Comparison of ENCODE assay signal across 1 cellular context in genomic region chr7:22447008-22447407, GRCh38.
TF ChIP-seq lines count a peak whose summit lies in the region.

No MANE protein-coding gene starts in this region.

TF ChIP-seq in GM23338, 12 proteins besides CTCF, POLR2A, EP300 and RAD21 (continued from another document):
- TF ChIP-seq, protein P1, sequence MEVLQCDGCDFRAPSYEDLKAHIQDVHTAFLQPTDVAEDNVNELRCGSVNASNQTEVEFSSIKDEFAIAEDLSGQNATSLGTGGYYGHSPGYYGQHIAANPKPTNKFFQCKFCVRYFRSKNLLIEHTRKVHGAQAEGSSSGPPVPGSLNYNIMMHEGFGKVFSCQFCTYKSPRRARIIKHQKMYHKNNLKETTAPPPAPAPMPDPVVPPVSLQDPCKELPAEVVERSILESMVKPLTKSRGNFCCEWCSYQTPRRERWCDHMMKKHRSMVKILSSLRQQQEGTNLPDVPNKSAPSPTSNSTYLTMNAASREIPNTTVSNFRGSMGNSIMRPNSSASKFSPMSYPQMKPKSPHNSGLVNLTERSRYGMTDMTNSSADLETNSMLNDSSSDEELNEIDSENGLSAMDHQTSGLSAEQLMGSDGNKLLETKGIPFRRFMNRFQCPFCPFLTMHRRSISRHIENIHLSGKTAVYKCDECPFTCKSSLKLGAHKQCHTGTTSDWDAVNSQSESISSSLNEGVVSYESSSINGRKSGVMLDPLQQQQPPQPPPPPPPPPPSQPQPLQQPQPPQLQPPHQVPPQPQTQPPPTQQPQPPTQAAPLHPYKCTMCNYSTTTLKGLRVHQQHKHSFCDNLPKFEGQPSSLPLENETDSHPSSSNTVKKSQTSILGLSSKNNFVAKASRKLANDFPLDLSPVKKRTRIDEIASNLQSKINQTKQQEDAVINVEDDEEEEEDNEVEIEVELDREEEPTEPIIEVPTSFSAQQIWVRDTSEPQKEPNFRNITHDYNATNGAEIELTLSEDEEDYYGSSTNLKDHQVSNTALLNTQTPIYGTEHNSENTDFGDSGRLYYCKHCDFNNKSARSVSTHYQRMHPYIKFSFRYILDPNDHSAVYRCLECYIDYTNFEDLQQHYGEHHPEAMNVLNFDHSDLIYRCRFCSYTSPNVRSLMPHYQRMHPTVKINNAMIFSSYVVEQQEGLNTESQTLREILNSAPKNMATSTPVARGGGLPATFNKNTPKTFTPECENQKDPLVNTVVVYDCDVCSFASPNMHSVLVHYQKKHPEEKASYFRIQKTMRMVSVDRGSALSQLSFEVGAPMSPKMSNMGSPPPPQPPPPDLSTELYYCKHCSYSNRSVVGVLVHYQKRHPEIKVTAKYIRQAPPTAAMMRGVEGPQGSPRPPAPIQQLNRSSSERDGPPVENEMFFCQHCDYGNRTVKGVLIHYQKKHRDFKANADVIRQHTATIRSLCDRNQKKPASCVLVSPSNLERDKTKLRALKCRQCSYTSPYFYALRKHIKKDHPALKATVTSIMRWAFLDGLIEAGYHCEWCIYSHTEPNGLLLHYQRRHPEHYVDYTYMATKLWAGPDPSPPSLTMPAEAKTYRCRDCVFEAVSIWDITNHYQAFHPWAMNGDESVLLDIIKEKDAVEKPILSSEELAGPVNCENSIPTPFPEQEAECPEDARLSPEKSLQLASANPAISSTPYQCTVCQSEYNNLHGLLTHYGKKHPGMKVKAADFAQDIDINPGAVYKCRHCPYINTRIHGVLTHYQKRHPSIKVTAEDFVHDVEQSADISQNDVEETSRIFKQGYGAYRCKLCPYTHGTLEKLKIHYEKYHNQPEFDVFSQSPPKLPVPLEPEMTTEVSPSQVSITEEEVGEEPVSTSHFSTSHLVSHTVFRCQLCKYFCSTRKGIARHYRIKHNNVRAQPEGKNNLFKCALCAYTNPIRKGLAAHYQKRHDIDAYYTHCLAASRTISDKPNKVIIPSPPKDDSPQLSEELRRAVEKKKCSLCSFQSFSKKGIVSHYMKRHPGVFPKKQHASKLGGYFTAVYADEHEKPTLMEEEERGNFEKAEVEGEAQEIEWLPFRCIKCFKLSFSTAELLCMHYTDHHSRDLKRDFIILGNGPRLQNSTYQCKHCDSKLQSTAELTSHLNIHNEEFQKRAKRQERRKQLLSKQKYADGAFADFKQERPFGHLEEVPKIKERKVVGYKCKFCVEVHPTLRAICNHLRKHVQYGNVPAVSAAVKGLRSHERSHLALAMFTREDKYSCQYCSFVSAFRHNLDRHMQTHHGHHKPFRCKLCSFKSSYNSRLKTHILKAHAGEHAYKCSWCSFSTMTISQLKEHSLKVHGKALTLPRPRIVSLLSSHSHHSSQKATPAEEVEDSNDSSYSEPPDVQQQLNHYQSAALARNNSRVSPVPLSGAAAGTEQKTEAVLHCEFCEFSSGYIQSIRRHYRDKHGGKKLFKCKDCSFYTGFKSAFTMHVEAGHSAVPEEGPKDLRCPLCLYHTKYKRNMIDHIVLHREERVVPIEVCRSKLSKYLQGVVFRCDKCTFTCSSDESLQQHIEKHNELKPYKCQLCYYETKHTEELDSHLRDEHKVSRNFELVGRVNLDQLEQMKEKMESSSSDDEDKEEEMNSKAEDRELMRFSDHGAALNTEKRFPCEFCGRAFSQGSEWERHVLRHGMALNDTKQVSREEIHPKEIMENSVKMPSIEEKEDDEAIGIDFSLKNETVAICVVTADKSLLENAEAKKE (CRISPR knock-in tag; IDR thresholded peaks at IDR 0.05): no peak
- TF ChIP-seq STAT1 (IDR thresholded peaks at IDR 0.05; ENCODE audit: unreplicated experiment) (no peak), ZNF331 (CRISPR knock-in tag; IDR thresholded peaks at IDR 0.05; ENCODE audit: low read depth) (no peak), EZH2 (IDR thresholded peaks at IDR 0.05; ENCODE audit: low read depth, unreplicated experiment) (no peak), NANOG (IDR thresholded peaks at IDR 0.05; ENCODE audit: borderline replicate concordance) (no peak)
- TF ChIP-seq, protein P2, sequence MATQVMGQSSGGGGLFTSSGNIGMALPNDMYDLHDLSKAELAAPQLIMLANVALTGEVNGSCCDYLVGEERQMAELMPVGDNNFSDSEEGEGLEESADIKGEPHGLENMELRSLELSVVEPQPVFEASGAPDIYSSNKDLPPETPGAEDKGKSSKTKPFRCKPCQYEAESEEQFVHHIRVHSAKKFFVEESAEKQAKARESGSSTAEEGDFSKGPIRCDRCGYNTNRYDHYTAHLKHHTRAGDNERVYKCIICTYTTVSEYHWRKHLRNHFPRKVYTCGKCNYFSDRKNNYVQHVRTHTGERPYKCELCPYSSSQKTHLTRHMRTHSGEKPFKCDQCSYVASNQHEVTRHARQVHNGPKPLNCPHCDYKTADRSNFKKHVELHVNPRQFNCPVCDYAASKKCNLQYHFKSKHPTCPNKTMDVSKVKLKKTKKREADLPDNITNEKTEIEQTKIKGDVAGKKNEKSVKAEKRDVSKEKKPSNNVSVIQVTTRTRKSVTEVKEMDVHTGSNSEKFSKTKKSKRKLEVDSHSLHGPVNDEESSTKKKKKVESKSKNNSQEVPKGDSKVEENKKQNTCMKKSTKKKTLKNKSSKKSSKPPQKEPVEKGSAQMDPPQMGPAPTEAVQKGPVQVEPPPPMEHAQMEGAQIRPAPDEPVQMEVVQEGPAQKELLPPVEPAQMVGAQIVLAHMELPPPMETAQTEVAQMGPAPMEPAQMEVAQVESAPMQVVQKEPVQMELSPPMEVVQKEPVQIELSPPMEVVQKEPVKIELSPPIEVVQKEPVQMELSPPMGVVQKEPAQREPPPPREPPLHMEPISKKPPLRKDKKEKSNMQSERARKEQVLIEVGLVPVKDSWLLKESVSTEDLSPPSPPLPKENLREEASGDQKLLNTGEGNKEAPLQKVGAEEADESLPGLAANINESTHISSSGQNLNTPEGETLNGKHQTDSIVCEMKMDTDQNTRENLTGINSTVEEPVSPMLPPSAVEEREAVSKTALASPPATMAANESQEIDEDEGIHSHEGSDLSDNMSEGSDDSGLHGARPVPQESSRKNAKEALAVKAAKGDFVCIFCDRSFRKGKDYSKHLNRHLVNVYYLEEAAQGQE (IDR thresholded peaks at IDR 0.05; ENCODE audit: unreplicated experiment): no peak
